Comparison of ENCODE assay signal across 12 cellular contexts in the genomic region with DNA sequence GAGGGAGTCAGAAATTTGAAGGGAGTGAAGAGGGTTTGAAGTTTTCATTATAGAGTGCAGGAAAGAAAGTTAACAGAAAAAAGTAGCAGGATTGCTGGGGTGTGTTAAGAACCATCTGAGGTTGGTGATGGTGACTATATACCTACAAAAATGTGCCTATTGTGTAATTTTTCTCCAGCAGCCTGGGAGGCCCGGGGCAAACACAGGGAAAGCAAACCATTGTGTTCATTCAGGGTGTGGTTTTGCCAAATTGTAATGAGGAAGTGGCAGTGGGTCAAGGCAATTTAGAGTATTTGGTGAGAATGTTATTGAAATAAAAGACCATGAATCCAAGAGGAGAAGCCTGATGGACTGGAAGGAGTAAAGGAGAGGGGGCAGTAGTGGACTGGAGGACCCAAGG. TPM values are rescaled to one million over a fixed set of nuclear protein-coding genes. Genes with fewer than 3 reads are reported as not detected.
A peak's percentile ranks its signal among the peaks of the same experiment; 100 is the strongest.
DNase-seq lines count a peak whose midpoint lies in the region; ATAC-seq and TF ChIP-seq lines count a peak whose summit lies in the region.
"Had no signal": no experiment of that assay in that cellular context is flagged by ENCODE, and none has a peak within 500 bp of the region (broad histone marks: within the 10 kb centered on the region; RNA-seq: fewer than 3 reads in every experiment).

No MANE protein-coding gene starts in this region.

- no peak overlapping the region for H3K4me3 Mint-ChIP-seq in activated CD8-positive, alpha-beta memory T cell treated with anti-CD3 and anti-CD28 coated beads, Interleukin-2, amount 10 ng/mL, durations not matched to agents 7 days and 5 days
- no peak overlapping the region for H3K4me3 Mint-ChIP-seq in naive thymus-derived CD4-positive, alpha-beta T cell
- H3K4me3 Mint-ChIP-seq: memory B cell had no signal

- H3K27ac ChIP-seq in HCT116 (ENCODE audit: low read depth, low read length) (no peak overlapping the region), spleen (peak overlapping the region in 7 of 8 donors; percentile 13 to 56 (median 41))
- H3K27ac ChIP-seq in naive thymus-derived CD4-positive, alpha-beta T cell (ENCODE audit: low read depth, low read length), result no peak overlapping the region

- H3K27me3 ChIP-seq in HCT116 (ENCODE audit: insufficient read depth, low read length) (no peaks in the 10 kb centered on the region), spleen (replicated peaks in 1 of 7) (no peaks in the 10 kb centered on the region)
- no peaks in the 10 kb centered on the region for H3K27me3 ChIP-seq in naive thymus-derived CD4-positive, alpha-beta T cell (ENCODE audit: control insufficient read depth in 2 of 2, insufficient read depth in 2 of 2, low read length in 2 of 2)

- ATAC-seq in HCT116 (peak; percentile 40; the same call in 1 of the 2 replicates), left ventricle myocardium superior (no peak)
- no peak for ATAC-seq in activated CD8-positive, alpha-beta memory T cell treated with anti-CD3 and anti-CD28 coated beads, Interleukin-2, amount 10 ng/mL, durations not matched to agents 7 days and 5 days
- no peak for ATAC-seq in naive thymus-derived CD4-positive, alpha-beta T cell

- POLR2A ChIA-PET in HCT116 (lab: Charles Lee), result no interaction called here
- POLR2A ChIA-PET in naive thymus-derived CD4-positive, alpha-beta T cell (lab: Charles Lee), result no interaction called here

- RAD21 ChIA-PET in HCT116 (lab: Charles Lee; ENCODE audit: low non-redundant PET in 1 of 2, low total read pairs in 2 of 2, uncharacterized antibody in 2 of 2, unreplicated experiment in 2 of 2), result no interaction called here

- no peak overlapping the region for H2AFZ ChIP-seq in HCT116 (ENCODE audit: low read depth, low read length, poor library complexity, severe bottlenecking)

- no TSS peak for BruUV-seq in HCT116 (replicated peaks; lab: Mats Ljungman, UMichigan)

- H3K9me3 ChIP-seq in HCT116 (ENCODE audit: control insufficient read depth in 1 of 2, insufficient read depth in 1 of 2, low read depth in 1 of 2, low read length in 2 of 2), result no peaks in the 10 kb centered on the region
- no peaks in the 10 kb centered on the region for H3K9me3 ChIP-seq in spleen
- no peaks in the 10 kb centered on the region for H3K9me3 ChIP-seq in naive thymus-derived CD4-positive, alpha-beta T cell (ENCODE audit: control insufficient read depth in 2 of 3, low read length in 3 of 3)

- H3K79me2 ChIP-seq in HCT116 (ENCODE audit: insufficient read depth, low read length), result no peaks in the 10 kb centered on the region

- H3K27ac Mint-ChIP-seq in activated CD8-positive, alpha-beta memory T cell treated with anti-CD3 and anti-CD28 coated beads, Interleukin-2, amount 10 ng/mL, durations not matched to agents 7 days and 5 days, result no peak overlapping the region
- H3K27ac Mint-ChIP-seq in naive thymus-derived CD4-positive, alpha-beta T cell, result no peak overlapping the region
- H3K27ac Mint-ChIP-seq: memory B cell had no signal

- 15 to 53% (median 32%) methylated on average over 1 of the region's 1 CpG for WGBS in spleen, 5 donors

- TF ChIP-seq POLR2A in HCT116 (IDR thresholded peaks at IDR 0.05; ENCODE audit: borderline replicate concordance, extremely low read depth, insufficient read depth, insufficient read length) (no peak), spleen (IDR thresholded peaks at IDR 0.05) (no peak)

- peaks cover 11% of the 10 kb centered on the region for H3K36me3 Mint-ChIP-seq in activated CD8-positive, alpha-beta memory T cell treated with anti-CD3 and anti-CD28 coated beads, Interleukin-2, amount 10 ng/mL, durations not matched to agents 7 days and 5 days
- peaks cover 10 to 44% (median 19%) of the 10 kb centered on the region in 5 donors for H3K36me3 Mint-ChIP-seq in naive thymus-derived CD4-positive, alpha-beta T cell

- H3K9ac ChIP-seq in HCT116 (ENCODE audit: low read length), result no peak overlapping the region

- intact Hi-C loops in HCT116 (cut with micrococcal nuclease) (no loop called here), spleen (cut with DNase I; ENCODE audit: low total_unique reads) (no loop called here), posterior vena cava (cut with DNase I) (no loop called here), left ventricle myocardium superior (cut with micrococcal nuclease) (no loop called here)
- intact Hi-C loops in naive thymus-derived CD4-positive, alpha-beta T cell (cut with micrococcal nuclease), result loop anchor here in 1 of 2 donors (10.0 kb wide), 2 partner anchors 1106 to 1214 kb away; partner anchors contain the start of gene ESD

- DNase-seq in HCT116 (ENCODE audit: low read depth, low spot score) (no peak), SIG-M5 treated with dmso at 0.1 percent for 504 hours (lab: John Stamatoyannopoulos, UW; ENCODE audit: unreplicated experiment) (peak; percentile 79), fibroblast of peridontal ligament (ENCODE audit: extremely low read depth) (peak; percentile 87), spleen (no peak), posterior vena cava (ENCODE audit: low spot score) (no peak), left ventricle myocardium superior (no peak)
- no peak for DNase-seq in activated CD8-positive, alpha-beta memory T cell treated with anti-CD3 and anti-CD28 coated beads, Interleukin-2, amount 10 ng/mL, durations not matched to agents 7 days and 5 days
- DNase-seq in naive thymus-derived CD4-positive, alpha-beta T cell, result no peak
- DNase-seq: activated gamma-delta T cell; NCI-H526 treated with DMSO at 0.1 percent for 48 hours; stimulated activated naive CD4-positive, alpha-beta T cell had no signal

- H3K36me3 ChIP-seq in HCT116 (ENCODE audit: control insufficient read depth in 1 of 2, insufficient read depth in 2 of 2, low read length in 2 of 2), result no peaks in the 10 kb centered on the region
- H3K36me3 ChIP-seq in spleen, result peaks cover 0 to 13% (median 0%) of the 10 kb centered on the region in 6 donors
- H3K36me3 ChIP-seq in naive thymus-derived CD4-positive, alpha-beta T cell (ENCODE audit: control insufficient read depth in 2 of 3, insufficient read depth in 3 of 3, low read length in 3 of 3), result peaks cover 0 to 3% (median 0%) of the 10 kb centered on the region in 3 experiments

- H3K9me2 ChIP-seq in HCT116 (ENCODE audit: insufficient read depth), result no peaks in the 10 kb centered on the region

- H3K4me2 ChIP-seq in HCT116 (ENCODE audit: low read length), result peak overlapping the region; percentile 3; the same call in 1 of the 2 replicates

- H3K9me3 Mint-ChIP-seq in activated CD8-positive, alpha-beta memory T cell treated with anti-CD3 and anti-CD28 coated beads, Interleukin-2, amount 10 ng/mL, durations not matched to agents 7 days and 5 days (ENCODE audit: low read depth), result no peaks in the 10 kb centered on the region
- H3K9me3 Mint-ChIP-seq in naive thymus-derived CD4-positive, alpha-beta T cell, result peaks cover 0 to 2% (median 0%) of the 10 kb centered on the region in 11 donors

- H3K27me3 Mint-ChIP-seq in activated CD8-positive, alpha-beta memory T cell treated with anti-CD3 and anti-CD28 coated beads, Interleukin-2, amount 10 ng/mL, durations not matched to agents 7 days and 5 days, result no peaks in the 10 kb centered on the region
- peaks cover 0 to 2% (median 0%) of the 10 kb centered on the region in 5 donors for H3K27me3 Mint-ChIP-seq in naive thymus-derived CD4-positive, alpha-beta T cell
- H3K27me3 Mint-ChIP-seq: memory B cell had no signal

- no peaks in the 10 kb centered on the region for H4K20me1 ChIP-seq in HCT116 (ENCODE audit: insufficient read depth)

- H3K4me1 ChIP-seq in HCT116 (ENCODE audit: control insufficient read depth in 1 of 2, insufficient read depth in 2 of 2, low read length in 2 of 2) (peaks cover 0 to 9% of the 10 kb centered on the region in 2 experiments; a peak in 1 of 4 replicates), spleen (peaks cover 0 to 13% (median 3%) of the 10 kb centered on the region in 6 donors)
- no peaks in the 10 kb centered on the region for H3K4me1 ChIP-seq in naive thymus-derived CD4-positive, alpha-beta T cell (ENCODE audit: control insufficient read depth in 2 of 2, insufficient read depth in 2 of 2, low read length in 2 of 2)

- no peak for TF ChIP-seq CTCF in HCT116 (IDR thresholded peaks at IDR 0.05 in 2 of 3, conservative IDR thresholded peaks at IDR 0.05 in 1 of 3; ENCODE audit: borderline replicate concordance in 1 of 3, insufficient read depth in 1 of 3, low read depth in 2 of 3, low read length in 2 of 3)
- no peak for TF ChIP-seq CTCF in spleen (IDR thresholded peaks at IDR 0.05 in 8 of 11, conservative IDR thresholded peaks at IDR 0.05 in 3 of 11)

- CTCF ChIA-PET in HCT116 (lab: Charles Lee), result no interaction called here
- CTCF ChIA-PET in activated CD8-positive, alpha-beta memory T cell treated with anti-CD3 and anti-CD28 coated beads, Interleukin-2, amount 10 ng/mL, durations not matched to agents 7 days and 5 days (lab: Charles Lee), result interaction anchor here (1.0 kb wide), 1 partner anchor 29 kb away, joined by 3 read pairs; the partner anchor contains the start of gene NUDT15
- CTCF ChIA-PET in naive thymus-derived CD4-positive, alpha-beta T cell (lab: Charles Lee), result no interaction called here

- no peaks in the 10 kb centered on the region for H3K4me1 Mint-ChIP-seq in activated CD8-positive, alpha-beta memory T cell treated with anti-CD3 and anti-CD28 coated beads, Interleukin-2, amount 10 ng/mL, durations not matched to agents 7 days and 5 days
- H3K4me1 Mint-ChIP-seq in naive thymus-derived CD4-positive, alpha-beta T cell, result peaks cover 0 to 7% (median 0%) of the 10 kb centered on the region in 7 donors
- H3K4me1 Mint-ChIP-seq: memory B cell had no signal

- H3K4me3 ChIP-seq in HCT116 (replicated peaks in 1 of 2; ENCODE audit: low read depth in 1 of 2, low read length in 2 of 2) (no peak overlapping the region), spleen (no peak overlapping the region)
- no peak overlapping the region for H3K4me3 ChIP-seq in naive thymus-derived CD4-positive, alpha-beta T cell (ENCODE audit: low read length)

- no peak for TF ChIP-seq RAD21 in HCT116 (IDR thresholded peaks at IDR 0.05; ENCODE audit: low read depth)

RNA-seq across cellular contexts. Expression of gene SUCLA2, which starts 8.2 kb away (rescaled TPM):
- 39.1 TPM for total RNA-seq in HCT116 (2021; ENCODE audit: unreplicated experiment)
- polyA plus RNA-seq in HCT116 (2012), result 18.0 and 21.9 TPM in 2 replicates
- 10 to 100 TPM; 27.9 to 49.6 (median 36.6) TPM for total RNA-seq in spleen
- 10 to 100 TPM; 14.4 to 22.3 (median 21.5) TPM for polyA plus RNA-seq in spleen
- total RNA-seq in activated CD8-positive, alpha-beta memory T cell treated with anti-CD3 and anti-CD28 coated beads, Interleukin-2, amount 10 ng/mL, durations not matched to agents 7 days and 5 days, result 10 to 100 TPM; 33.2 to 44.4 TPM
- total RNA-seq in posterior vena cava, result 10 to 100 TPM; 41.8 to 44.1 TPM
- total RNA-seq in naive thymus-derived CD4-positive, alpha-beta T cell, result 10 to 100 TPM; 20.0 to 36.6 (median 26.4) TPM
- polyA plus RNA-seq in naive thymus-derived CD4-positive, alpha-beta T cell, result 10 to 100 TPM; 26.1 to 34.4 TPM
- total RNA-seq in left ventricle myocardium superior, result 167 TPM

RNA-seq across cellular contexts. Expression of gene NUDT15, which starts 28.2 kb away (rescaled TPM):
- total RNA-seq in HCT116 (2021; ENCODE audit: unreplicated experiment) (38.6 TPM), spleen (1 to 10 TPM; 4.5 to 9.4 (median 5.6) TPM), posterior vena cava (10 to 100 TPM in 1 of 2 donors, 1 to 10 TPM in 1; 8.5 to 10.3 TPM), left ventricle myocardium superior (11.7 TPM)
- 12.1 and 19.1 TPM in 2 replicates for polyA plus RNA-seq in HCT116 (2012)
- polyA plus RNA-seq in spleen, result 1 to 10 TPM; 4.6 to 9.0 (median 6.0) TPM
- total RNA-seq in activated CD8-positive, alpha-beta memory T cell treated with anti-CD3 and anti-CD28 coated beads, Interleukin-2, amount 10 ng/mL, durations not matched to agents 7 days and 5 days, result 10 to 100 TPM; 10.6 to 13.7 TPM
- total RNA-seq in naive thymus-derived CD4-positive, alpha-beta T cell, result 10 to 100 TPM in 1 of 5 experiments, 1 to 10 TPM in 4; 4.3 to 13.6 (median 8.7) TPM
- polyA plus RNA-seq in naive thymus-derived CD4-positive, alpha-beta T cell, result 10 to 100 TPM in 1 of 2 donors, 1 to 10 TPM in 1; 7.2 to 10.0 TPM

Comparison
In these comparisons a context has a peak if more than half of its experiments do, and no peak if none do; other contexts are left out.
1. DNase-seq: peak in SIG-M5 treated with dmso at 0.1 percent for 504 hours (single experiment) and fibroblast of peridontal ligament (single experiment); none in HCT116 (single experiment), spleen (single experiment), activated CD8-positive, alpha-beta memory T cell treated with anti-CD3 and anti-CD28 coated beads, Interleukin-2, amount 10 ng/mL, durations not matched to agents 7 days and 5 days (single experiment), posterior vena cava (single experiment), naive thymus-derived CD4-positive, alpha-beta T cell (0 of 9) and left ventricle myocardium superior (single experiment).
2. H3K27ac ChIP-seq: peak in spleen (7 of 8); none in HCT116 (single experiment) and naive thymus-derived CD4-positive, alpha-beta T cell (single experiment).